In the genomic region with DNA sequence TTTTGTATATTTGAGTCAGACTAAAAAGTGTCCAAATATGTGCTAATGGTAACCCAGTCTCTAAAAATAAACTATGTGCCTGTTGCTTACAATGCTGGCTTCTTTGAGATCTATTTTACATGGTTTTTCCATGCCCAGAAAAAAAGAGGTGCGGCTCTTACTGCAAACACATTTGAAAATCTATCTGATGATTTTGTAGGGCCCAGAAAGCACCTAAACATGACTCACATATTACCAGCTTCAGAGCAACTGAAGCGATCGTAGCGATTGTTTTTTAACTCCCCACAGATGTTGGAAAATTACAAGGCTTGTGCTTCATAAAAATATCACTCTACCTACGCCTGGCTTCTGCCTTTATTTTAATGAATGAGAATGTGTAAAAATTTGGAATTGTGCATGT, we compare ENCODE assay signal across 16 cellular contexts. TPM values are rescaled to one million over a fixed set of nuclear protein-coding genes. Genes with fewer than 3 reads are reported as not detected.
DNase-seq lines count a peak whose midpoint lies in the region; ATAC-seq and TF ChIP-seq lines count a peak whose summit lies in the region.
"Had no signal": no experiment of that assay in that cellular context is flagged by ENCODE, and none has a peak within 500 bp of the region (broad histone marks: within the 10 kb centered on the region; RNA-seq: fewer than 3 reads in every experiment).

No MANE protein-coding gene starts in this region.

- no peak overlapping the region for H3K4me3 ChIP-seq in epithelial cell of proximal tubule (ENCODE audit: low read depth, low read length)
- H3K4me3 ChIP-seq: lower lobe of right lung had no signal

- no peak for ATAC-seq in HG02870 (IDR thresholded peaks at IDR 0.05; ENCODE audit: unreplicated experiment)
- ATAC-seq in GM19455 (IDR thresholded peaks at IDR 0.05; ENCODE audit: unreplicated experiment) = no peak
- no peak for ATAC-seq in GM21423 (IDR thresholded peaks at IDR 0.05; ENCODE audit: unreplicated experiment)
- ATAC-seq: activated CD8-positive, alpha-beta T cell treated with anti-CD3 and anti-CD28 coated beads for 36 hours; lower lobe of right lung had no signal

- TF ChIP-seq CTCF in epithelial cell of proximal tubule (conservative IDR thresholded peaks at IDR 0.05; ENCODE audit: low read depth, low read length) = no peak

- DNase-seq in Daoy (ENCODE audit: low read depth) (peak; percentile 63), RPMI7951 (ENCODE audit: low read depth) (peak; percentile 92), epithelial cell of proximal tubule (ENCODE audit: low read depth) (peak; percentile 44), renal cortical epithelial cell (ENCODE audit: low read depth) (peak; percentile 84), SIG-M5 treated with dmso at 0.1 percent for 504 hours (lab: John Stamatoyannopoulos, UW; ENCODE audit: unreplicated experiment) (no peak)
- DNase-seq: activated CD8-positive, alpha-beta T cell treated with anti-CD3 and anti-CD28 coated beads for 36 hours; activated gamma-delta T cell treated with Interleukin-2 at 50 U/mL for 16 hours; head of caudate nucleus; lower lobe of right lung; NCI-H187 treated with DMSO at 0.1 percent for 48 hours; stimulated activated CD4-positive, alpha-beta T cell treated with anti-CD3 and anti-CD28 coated beads, Interleukin-4, amount 100 ng/mL, for 1 hour; stimulated activated naive CD4-positive, alpha-beta T cell treated with Interleukin-2 at 50 U/mL for 16 hours; T-helper 2 cell had no signal

RNA-seq across cellular contexts. Expression of a gene that starts 53.5 kb away (rescaled TPM):
- total RNA-seq in Daoy (2014; rRNA removed; shearing (Covaris generic)) = not detected in 2 replicates
- total RNA-seq in RPMI7951 (2014; rRNA removed; shearing (Covaris generic)) = 0.12 TPM in 1 of 2 replicates, not detected in the other
- total RNA-seq in epithelial cell of proximal tubule (0.14 and 0.81 TPM in 2 replicates), renal cortical epithelial cell (0.17 and 2.1 TPM in 2 replicates)
- total RNA-seq: activated CD8-positive, alpha-beta T cell treated with anti-CD3 and anti-CD28 coated beads for 36 hours had no signal
